Comparison of ENCODE assay signal across 11 cellular contexts in the genomic region with DNA sequence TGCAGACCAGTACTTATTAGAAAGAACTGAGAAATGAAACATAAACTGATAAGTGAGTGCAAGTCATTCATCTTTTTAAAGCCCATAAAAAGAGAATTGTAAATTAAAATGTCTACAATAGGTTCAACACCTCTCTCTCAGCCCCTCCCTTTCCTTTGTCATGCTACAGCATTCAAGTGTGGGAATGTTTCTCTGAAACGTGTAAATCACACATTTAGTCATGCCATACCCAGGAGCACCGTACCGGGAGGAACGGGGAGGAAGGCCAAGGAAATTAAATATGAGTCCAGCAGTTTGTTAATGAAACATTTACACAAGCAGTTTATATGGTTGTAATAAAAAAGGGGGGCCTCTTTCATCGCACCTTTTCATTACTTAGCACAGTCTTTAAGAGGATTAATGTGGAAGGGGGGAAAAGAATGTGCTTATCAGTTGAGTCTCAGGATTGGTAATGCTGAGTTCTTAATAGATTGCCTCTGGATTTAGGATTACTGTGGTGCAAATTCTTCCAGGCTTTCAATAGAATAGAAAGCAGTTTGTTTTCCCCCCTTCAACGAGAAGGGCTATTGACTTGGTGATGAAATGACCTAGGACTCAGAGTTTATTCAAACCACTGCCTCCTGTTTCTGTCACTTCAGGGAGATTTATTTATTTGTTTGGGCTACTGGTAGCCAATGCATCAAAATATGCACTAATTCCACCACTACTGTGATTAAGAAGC.
DNase-seq lines count a peak whose midpoint lies in the region; ATAC-seq, FAIRE-seq and TF ChIP-seq lines count a peak whose summit lies in the region.
"Had no signal": no experiment of that assay in that cellular context is flagged by ENCODE, and none has a peak within 500 bp of the region (broad histone marks: within the 10 kb centered on the region; RNA-seq: fewer than 3 reads in every experiment).

No MANE protein-coding gene starts in this region.

- no peak overlapping the region for H4K91ac ChIP-seq in neuronal stem cell (ENCODE audit: low read depth, low read length, poor library complexity)

- no CpG with 5 or more reads among the region's 6 CpGs for WGBS in neuronal stem cell (ENCODE audit: extremely low coverage in 2 of 2, insufficient read length in 2 of 2, insufficient replicate concordance in 1 of 2), 2 donors

- H2BK15ac ChIP-seq in neuronal stem cell (ENCODE audit: low read length): no peak overlapping the region

- no peaks in the 10 kb centered on the region for H3K27me3 ChIP-seq in HUES6 (ENCODE audit: control insufficient read depth, insufficient read depth, low read length)
- H3K27me3 ChIP-seq in bronchial epithelial cell (ENCODE audit: control insufficient read depth, insufficient read depth, low read length): no peaks in the 10 kb centered on the region
- H3K27me3 ChIP-seq in neuronal stem cell (ENCODE audit: control insufficient read depth in 3 of 3, insufficient read depth in 3 of 3, low read depth in 1 of 3, low read length in 3 of 3): no peaks in the 10 kb centered on the region

- no peaks in the 10 kb centered on the region for H3K9me3 ChIP-seq in HUES6 (ENCODE audit: control insufficient read depth, insufficient read depth, low read depth, low read length)
- no peaks in the 10 kb centered on the region for H3K9me3 ChIP-seq in neuronal stem cell (replicated peaks in 1 of 2; ENCODE audit: control insufficient read depth in 2 of 2, insufficient read depth in 1 of 2, low read depth in 1 of 2, low read length in 2 of 2)

- no peak overlapping the region for H3K4me2 ChIP-seq in neuronal stem cell (ENCODE audit: insufficient read depth, low read length, poor library complexity, severe bottlenecking)

- H3K9ac ChIP-seq in HUES6 (ENCODE audit: low read length): no peak overlapping the region
- H3K9ac ChIP-seq in neuronal stem cell (ENCODE audit: low read depth, low read length, poor library complexity): no peak overlapping the region

- H2BK5ac ChIP-seq in neuronal stem cell (ENCODE audit: low read length): no peak overlapping the region

- no peak overlapping the region for H2BK12ac ChIP-seq in neuronal stem cell (ENCODE audit: low read length)

- H2AFZ ChIP-seq in neuronal stem cell (ENCODE audit: low read length): no peak overlapping the region

- no peak overlapping the region for H3K18ac ChIP-seq in neuronal stem cell (ENCODE audit: low read length)

- H4K8ac ChIP-seq in neuronal stem cell (ENCODE audit: low read depth, low read length): no peak overlapping the region

- no peak overlapping the region for H3K4ac ChIP-seq in neuronal stem cell (ENCODE audit: low read length)

- no peak overlapping the region for H3K14ac ChIP-seq in neuronal stem cell (ENCODE audit: low read length)

- no peaks in the 10 kb centered on the region for H3K36me3 ChIP-seq in HUES6 (ENCODE audit: control insufficient read depth, insufficient read depth, low read length)
- H3K36me3 ChIP-seq in bronchial epithelial cell (ENCODE audit: control insufficient read depth, insufficient read depth, low read length): no peaks in the 10 kb centered on the region
- H3K36me3 ChIP-seq in neuronal stem cell (replicated peaks in 1 of 2; ENCODE audit: control insufficient read depth in 2 of 2, insufficient read depth in 2 of 2, low read length in 2 of 2): no peaks in the 10 kb centered on the region

- no peak overlapping the region for H2BK120ac ChIP-seq in neuronal stem cell (ENCODE audit: low read depth, low read length)

- no peak for ATAC-seq in GM19328 (IDR thresholded peaks at IDR 0.05; ENCODE audit: unreplicated experiment)
- ATAC-seq in sciatic nerve: no peak
- ATAC-seq in HG03045 (IDR thresholded peaks at IDR 0.05; ENCODE audit: unreplicated experiment): no peak
- ATAC-seq in GM18861 (IDR thresholded peaks at IDR 0.05; ENCODE audit: unreplicated experiment): no peak
- ATAC-seq: stimulated activated naive CD8-positive, alpha-beta T cell treated with anti-CD3 and anti-CD28 coated beads, Interleukin-15, amount 100 ng/mL, for 72 hours had no signal

- H3K23ac ChIP-seq in neuronal stem cell (ENCODE audit: low read depth, low read length, poor library complexity): no peak overlapping the region

- no peaks in the 10 kb centered on the region for H3K79me1 ChIP-seq in neuronal stem cell (ENCODE audit: low read depth, low read length)

- DNase-seq in GM19239 (ENCODE audit: insufficient read length, low spot score): no peak
- peak; percentile 72 for DNase-seq in bronchial epithelial cell (ENCODE audit: low read depth)
- DNase-seq in neuronal stem cell (ENCODE audit: low spot score): no peak
- DNase-seq in sciatic nerve (ENCODE audit: low spot score): no peak
- DNase-seq: NCI-H187; stimulated activated CD4-positive, alpha-beta T cell treated with anti-CD3 and anti-CD28 coated beads, Interleukin-4, amount 100 ng/mL, for 24 hours; stimulated activated naive CD8-positive, alpha-beta T cell treated with anti-CD3 and anti-CD28 coated beads, Interleukin-15, amount 100 ng/mL, for 72 hours had no signal

- H3K4me3 ChIP-seq in HUES6 (ENCODE audit: low read depth, low read length) (no peak overlapping the region), bronchial epithelial cell (ENCODE audit: low read depth, low read length) (no peak overlapping the region), neuronal stem cell (ENCODE audit: low read length in 2 of 2) (no peak overlapping the region)

- TF ChIP-seq CTCF in bronchial epithelial cell (IDR thresholded peaks at IDR 0.05; ENCODE audit: insufficient read depth, low read length, severe bottlenecking): no peak

- FAIRE-seq in GM19239 (lab: Jason Lieb, UNC) (peak; percentile 86), bronchial epithelial cell (lab: Jason Lieb, UNC) (no peak)

- H3K4me1 ChIP-seq in HUES6 (ENCODE audit: control insufficient read depth, insufficient read depth, low read length) (peaks cover 50% of the 10 kb centered on the region), neuronal stem cell (ENCODE audit: control insufficient read depth in 2 of 2, insufficient read depth in 1 of 2, low read depth in 1 of 2, low read length in 2 of 2) (peaks cover 13 to 54% of the 10 kb centered on the region in 2 donors)

- no peak overlapping the region for H2AK5ac ChIP-seq in neuronal stem cell (ENCODE audit: low read depth, low read length)

- H3K27ac ChIP-seq in HUES6 (ENCODE audit: low read depth, low read length) (peak overlapping the region; percentile 15), neuronal stem cell (replicated peaks; ENCODE audit: low read length) (peak overlapping the region; percentile 90)

- intact Hi-C loops in sciatic nerve (cut with DNase I): no loop called here
